1 cellular context compared by ENCODE assay signal in the genomic region with DNA sequence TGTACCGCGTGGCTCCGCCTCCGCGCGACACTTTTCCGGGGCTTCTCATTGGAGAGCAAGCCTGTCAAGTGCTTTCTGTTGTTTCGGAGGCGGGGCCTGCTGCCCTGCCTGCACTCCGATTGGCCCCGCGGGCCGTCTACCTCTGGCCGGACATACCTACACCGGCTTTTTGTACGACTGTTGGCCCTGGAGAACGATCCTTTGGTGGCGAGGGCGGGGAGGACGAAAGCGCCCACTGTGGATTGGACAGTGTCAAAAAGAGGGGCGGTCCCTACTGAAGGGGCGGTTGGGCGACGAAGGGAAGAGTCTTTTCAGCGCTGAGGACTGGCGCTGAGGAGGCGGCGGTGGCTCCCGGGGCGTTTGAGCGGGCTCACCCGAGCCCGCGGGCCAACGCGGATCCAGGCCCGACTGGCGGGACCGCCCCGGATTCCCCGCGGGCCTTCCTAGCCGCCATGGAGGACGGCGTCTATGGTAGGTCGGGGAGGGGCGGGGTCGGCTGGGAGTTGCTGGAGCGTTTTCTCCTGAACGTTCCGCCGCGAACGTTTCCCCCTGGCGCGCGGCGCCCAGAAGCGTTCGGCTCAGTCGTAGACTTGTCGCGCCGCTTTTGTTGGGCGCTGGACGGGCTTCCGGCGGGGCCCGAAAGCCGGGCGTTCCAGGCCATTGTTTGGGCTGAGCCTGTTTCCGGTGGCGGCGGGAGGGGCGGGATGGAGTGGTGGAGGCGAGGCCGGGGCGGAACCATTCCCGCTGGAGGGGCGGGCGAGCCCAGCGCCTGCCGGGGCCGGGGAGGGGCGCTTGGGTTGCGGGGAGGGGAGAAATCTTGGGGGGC.
TF ChIP-seq lines count a peak whose summit lies in the region.

A gene with protein sequence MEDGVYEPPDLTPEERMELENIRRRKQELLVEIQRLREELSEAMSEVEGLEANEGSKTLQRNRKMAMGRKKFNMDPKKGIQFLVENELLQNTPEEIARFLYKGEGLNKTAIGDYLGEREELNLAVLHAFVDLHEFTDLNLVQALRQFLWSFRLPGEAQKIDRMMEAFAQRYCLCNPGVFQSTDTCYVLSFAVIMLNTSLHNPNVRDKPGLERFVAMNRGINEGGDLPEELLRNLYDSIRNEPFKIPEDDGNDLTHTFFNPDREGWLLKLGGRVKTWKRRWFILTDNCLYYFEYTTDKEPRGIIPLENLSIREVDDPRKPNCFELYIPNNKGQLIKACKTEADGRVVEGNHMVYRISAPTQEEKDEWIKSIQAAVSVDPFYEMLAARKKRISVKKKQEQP (plus strand): TSS at position 314 of the 826 bp plus-strand sequence. CDS start 139 bp downstream, at position 453.

TF ChIP-seq in HepG2, 621 proteins besides CTCF, POLR2A, EP300 and RAD21 (continued from another document and continues in another):
- 0 out of 2 replicates have a peak, but pooled peaks have one; percentile 15 for TF ChIP-seq TFE3 (CRISPR knock-in tag; IDR thresholded peaks at IDR 0.05)
- TF ChIP-seq PLRG1 (conservative IDR thresholded peaks at IDR 0.05): no peak
- TF ChIP-seq SMAD1 (CRISPR knock-in tag; IDR thresholded peaks at IDR 0.05; ENCODE audit: borderline replicate concordance, low read depth): no peak
- peak; percentile 77 for TF ChIP-seq POLR2AphosphoS5 (IDR thresholded peaks at IDR 0.05; ENCODE audit: low read depth, low read length)
- no peak for TF ChIP-seq ZFP36L2 (CRISPR knock-in tag; IDR thresholded peaks at IDR 0.05)
- no peak for TF ChIP-seq SKI (IDR thresholded peaks at IDR 0.05; ENCODE audit: partially characterized antibody)
- TF ChIP-seq TFDP2 (CRISPR knock-in tag; IDR thresholded peaks at IDR 0.05): peak; percentile 31; the same call in 1 of the 2 replicates
- TF ChIP-seq ZBTB7B (CRISPR knock-in tag; IDR thresholded peaks at IDR 0.05): no peak
- no peak for TF ChIP-seq KDM4B (CRISPR knock-in tag; IDR thresholded peaks at IDR 0.05)
- TF ChIP-seq KDM5A (IDR thresholded peaks at IDR 0.05; ENCODE audit: borderline replicate concordance, low read length): peak; percentile 82
- TF ChIP-seq, protein P1, sequence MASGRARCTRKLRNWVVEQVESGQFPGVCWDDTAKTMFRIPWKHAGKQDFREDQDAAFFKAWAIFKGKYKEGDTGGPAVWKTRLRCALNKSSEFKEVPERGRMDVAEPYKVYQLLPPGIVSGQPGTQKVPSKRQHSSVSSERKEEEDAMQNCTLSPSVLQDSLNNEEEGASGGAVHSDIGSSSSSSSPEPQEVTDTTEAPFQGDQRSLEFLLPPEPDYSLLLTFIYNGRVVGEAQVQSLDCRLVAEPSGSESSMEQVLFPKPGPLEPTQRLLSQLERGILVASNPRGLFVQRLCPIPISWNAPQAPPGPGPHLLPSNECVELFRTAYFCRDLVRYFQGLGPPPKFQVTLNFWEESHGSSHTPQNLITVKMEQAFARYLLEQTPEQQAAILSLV (CRISPR knock-in tag; IDR thresholded peaks at IDR 0.05; ENCODE audit: borderline replicate concordance): no peak
- 0 out of 2 replicates have a peak, but pooled peaks have one; percentile 32 for TF ChIP-seq BHLHE40 (IDR thresholded peaks at IDR 0.05; ENCODE audit: low read length)
- TF ChIP-seq PAX8 (CRISPR knock-in tag; IDR thresholded peaks at IDR 0.05; ENCODE audit: borderline replicate concordance): no peak; the same call in 1 of the 2 replicates
- TF ChIP-seq, protein P2, sequence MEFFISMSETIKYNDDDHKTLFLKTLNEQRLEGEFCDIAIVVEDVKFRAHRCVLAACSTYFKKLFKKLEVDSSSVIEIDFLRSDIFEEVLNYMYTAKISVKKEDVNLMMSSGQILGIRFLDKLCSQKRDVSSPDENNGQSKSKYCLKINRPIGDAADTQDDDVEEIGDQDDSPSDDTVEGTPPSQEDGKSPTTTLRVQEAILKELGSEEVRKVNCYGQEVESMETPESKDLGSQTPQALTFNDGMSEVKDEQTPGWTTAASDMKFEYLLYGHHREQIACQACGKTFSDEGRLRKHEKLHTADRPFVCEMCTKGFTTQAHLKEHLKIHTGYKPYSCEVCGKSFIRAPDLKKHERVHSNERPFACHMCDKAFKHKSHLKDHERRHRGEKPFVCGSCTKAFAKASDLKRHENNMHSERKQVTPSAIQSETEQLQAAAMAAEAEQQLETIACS (CRISPR knock-in tag; IDR thresholded peaks at IDR 0.05): no peak
- no peak for TF ChIP-seq ZBED4 (CRISPR knock-in tag; IDR thresholded peaks at IDR 0.05; ENCODE audit: borderline replicate concordance)
- TF ChIP-seq HOXA7 (CRISPR knock-in tag; IDR thresholded peaks at IDR 0.05): no peak
- 0 out of 2 replicates have a peak, but pooled peaks have one; percentile 39 for TF ChIP-seq ZNF142 (CRISPR knock-in tag; IDR thresholded peaks at IDR 0.05)
- peak; percentile 81 for TF ChIP-seq CSRNP1 (CRISPR knock-in tag; IDR thresholded peaks at IDR 0.05)
- TF ChIP-seq SOX13 (IDR thresholded peaks at IDR 0.05): no peak
- TF ChIP-seq SOX13 (CRISPR knock-in tag; conservative IDR thresholded peaks at IDR 0.05 in 1 of 2, IDR thresholded peaks at IDR 0.05 in 1 of 2): peak in 1 of 2 experiments; percentile 74; a peak in 2 of 4 replicates
- TF ChIP-seq HIC2 (CRISPR knock-in tag; IDR thresholded peaks at IDR 0.05; ENCODE audit: low read depth): no peak
- no peak for TF ChIP-seq ZBTB25 (CRISPR knock-in tag; IDR thresholded peaks at IDR 0.05)
- no peak for TF ChIP-seq ZNF251 (CRISPR knock-in tag; IDR thresholded peaks at IDR 0.05)
